Comparison of ENCODE assay signal across 1 cellular context in genomic region chr20:62804632-62805364, GRCh38.
TF ChIP-seq lines count a peak whose summit lies in the region.

TSS of gene OGFR (plus strand) at chr20:62804835. CDS start at chr20:62804860, 25 bp downstream.

TF ChIP-seq in HCT116, 20 proteins besides CTCF, POLR2A, EP300 and RAD21:
- no peak for TF ChIP-seq EGR1 (IDR thresholded peaks at IDR 0.05; ENCODE audit: low read depth)
- peak; percentile 77 for TF ChIP-seq POLR2AphosphoS5 (IDR thresholded peaks at IDR 0.05; ENCODE audit: low read depth, low read length)
- TF ChIP-seq EZH2 (IDR thresholded peaks at IDR 0.05): no peak
- no peak for TF ChIP-seq EZH2phosphoT487 (IDR thresholded peaks at IDR 0.05; ENCODE audit: borderline replicate concordance)
- TF ChIP-seq SIN3A (IDR thresholded peaks at IDR 0.05; ENCODE audit: low read depth): peak; percentile 56; the same call in 1 of the 2 replicates
- peak; percentile 92; the same call in 1 of the 2 replicates for TF ChIP-seq ZFX (IDR thresholded peaks at IDR 0.05)
- no peak for TF ChIP-seq CBX3 (IDR thresholded peaks at IDR 0.05; ENCODE audit: low read depth)
- no peak for TF ChIP-seq YY1 (IDR thresholded peaks at IDR 0.05; ENCODE audit: extremely low read depth, insufficient replicate concordance, low read depth, low read length)
- TF ChIP-seq JUND (IDR thresholded peaks at IDR 0.05): no peak
- no peak for TF ChIP-seq ZNF274 (IDR thresholded peaks at IDR 0.05; ENCODE audit: low read depth, low read length)
- TF ChIP-seq FOSL1 (IDR thresholded peaks at IDR 0.05; ENCODE audit: low read depth): no peak
- TF ChIP-seq ZBTB33 (IDR thresholded peaks at IDR 0.05; ENCODE audit: extremely low read depth, insufficient replicate concordance, low read length): no peak
- no peak for TF ChIP-seq MAX (IDR thresholded peaks at IDR 0.05)
- no peak for TF ChIP-seq CEBPB (IDR thresholded peaks at IDR 0.05; ENCODE audit: low read depth)
